13 cellular contexts compared by ENCODE assay signal in the genomic region with DNA sequence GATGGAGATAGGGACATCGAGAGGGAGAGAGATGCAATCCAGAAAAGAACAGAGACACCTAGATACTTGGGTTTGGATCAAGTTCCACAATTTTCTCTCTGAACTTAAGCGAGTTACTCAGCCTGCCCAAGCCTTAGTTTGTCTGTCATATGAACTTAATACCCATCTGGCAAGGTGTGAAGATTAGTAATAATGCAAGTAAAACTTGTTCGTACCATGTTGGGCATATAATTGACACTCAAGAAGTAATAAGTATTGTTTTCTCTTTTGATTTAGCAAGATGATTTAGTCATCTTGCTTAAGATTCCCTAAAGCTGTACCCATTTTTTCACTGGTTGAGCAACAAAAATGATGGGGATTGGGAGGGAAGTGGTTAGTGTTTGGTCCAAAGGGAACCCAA. TPM values are rescaled to one million over a fixed set of nuclear protein-coding genes. Genes with fewer than 3 reads are reported as not detected.
DNase-seq lines count a peak whose midpoint lies in the region; ATAC-seq and TF ChIP-seq lines count a peak whose summit lies in the region.
"Had no signal": no experiment of that assay in that cellular context is flagged by ENCODE, and none has a peak within 500 bp of the region (broad histone marks: within the 10 kb centered on the region; RNA-seq: fewer than 3 reads in every experiment).

No MANE protein-coding gene starts in this region.

- 91% methylated on average over 3 of the region's 3 CpGs for WGBS in right cardiac atrium
- 76 to 83% methylated on average over 3 of the region's 3 CpGs for WGBS in gastroesophageal sphincter (ENCODE audit: low coverage in 1 of 2), 2 donors

- peak overlapping the region; percentile 66 for H3K27ac Mint-ChIP-seq in activated naive CD8-positive, alpha-beta T cell treated with anti-CD3 and anti-CD28 coated beads for 36 hours

- no peaks in the 10 kb centered on the region for H3K9me3 Mint-ChIP-seq in activated naive CD8-positive, alpha-beta T cell treated with anti-CD3 and anti-CD28 coated beads for 36 hours

- H3K9me3 ChIP-seq in left ventricle myocardium inferior (replicated peaks) = no peaks in the 10 kb centered on the region
- no peaks in the 10 kb centered on the region for H3K9me3 ChIP-seq in right cardiac atrium (ENCODE audit: control insufficient read depth, low read length)
- H3K9me3 ChIP-seq in gastroesophageal sphincter = no peaks in the 10 kb centered on the region
- H3K9me3 ChIP-seq: SJCRH30 had no signal

- CTCF ChIA-PET in HEK293T (lab: Yijun Ruan, JAX) = interaction anchor here (0.6 kb wide), 1 partner anchor 49 kb away, joined by 3 read pairs; no protein-coding TSS in a partner anchor

- H3K4me1 ChIP-seq in left ventricle myocardium inferior (peaks cover 70% of the 10 kb centered on the region), right cardiac atrium (ENCODE audit: control insufficient read depth, insufficient read depth, low read length) (peaks cover 3% of the 10 kb centered on the region), gastroesophageal sphincter (peaks cover 6 to 96% (median 14%) of the 10 kb centered on the region in 3 donors)

- peaks cover 50% of the 10 kb centered on the region for H3K4me1 Mint-ChIP-seq in activated naive CD8-positive, alpha-beta T cell treated with anti-CD3 and anti-CD28 coated beads for 36 hours

- H3K27ac ChIP-seq in left ventricle myocardium inferior (replicated peaks) (peak overlapping the region; percentile 53), right cardiac atrium (ENCODE audit: low read length) (no peak overlapping the region), gastroesophageal sphincter (peak overlapping the region in 3 of 4 donors; percentile 40 to 56 (median 41))
- H3K27ac ChIP-seq: SJCRH30 had no signal

- POLR2A ChIA-PET in HEK293T (lab: Yijun Ruan, JAX) = no interaction called here

- TF ChIP-seq POLR2A in gastroesophageal sphincter (IDR thresholded peaks at IDR 0.05) = no peak

- TF ChIP-seq CTCF in left ventricle myocardium inferior (IDR thresholded peaks at IDR 0.05; ENCODE audit: borderline replicate concordance) = no peak
- TF ChIP-seq CTCF in gastroesophageal sphincter (IDR thresholded peaks at IDR 0.05) = no peak

- ATAC-seq in right cardiac atrium (no peak), gastroesophageal sphincter (no peak)

- peaks cover 12% of the 10 kb centered on the region for H3K36me3 Mint-ChIP-seq in activated naive CD8-positive, alpha-beta T cell treated with anti-CD3 and anti-CD28 coated beads for 36 hours

- no peaks in the 10 kb centered on the region for H3K27me3 Mint-ChIP-seq in activated naive CD8-positive, alpha-beta T cell treated with anti-CD3 and anti-CD28 coated beads for 36 hours

- H3K4me3 Mint-ChIP-seq in activated naive CD8-positive, alpha-beta T cell treated with anti-CD3 and anti-CD28 coated beads for 36 hours = peak overlapping the region; percentile 15

- DNase-seq in left ventricle myocardium inferior (no peak), right cardiac atrium (no peak), HCEC 1CT (no peak), HEK293T (ENCODE audit: extremely low spot score) (no peak), germinal center (ENCODE audit: low spot score) (no peak), NAMALWA (ENCODE audit: low spot score) (no peak)
- no peak for DNase-seq in activated naive CD8-positive, alpha-beta T cell treated with anti-CD3 and anti-CD28 coated beads for 36 hours
- DNase-seq: anterior cingulate cortex, NCI-H1105, NCI-H226 had no signal

- H3K4me3 ChIP-seq in left ventricle myocardium inferior (no peak overlapping the region), right cardiac atrium (ENCODE audit: low read length) (no peak overlapping the region), gastroesophageal sphincter (no peak overlapping the region)
- H3K4me3 ChIP-seq: lung, SJCRH30 had no signal

- H3K27me3 ChIP-seq in left ventricle myocardium inferior (ENCODE audit: low read depth) = no peaks in the 10 kb centered on the region
- no peaks in the 10 kb centered on the region for H3K27me3 ChIP-seq in right cardiac atrium (ENCODE audit: control insufficient read depth, insufficient read depth)
- no peaks in the 10 kb centered on the region for H3K27me3 ChIP-seq in gastroesophageal sphincter
- H3K27me3 ChIP-seq: SJCRH30 had no signal

- TF ChIP-seq EP300 in gastroesophageal sphincter (IDR thresholded peaks at IDR 0.05) = no peak

- intact Hi-C loops in left ventricle myocardium inferior (cut with micrococcal nuclease) = no loop called here
- intact Hi-C loops in right cardiac atrium (cut with DNase I) = no loop called here

- H3K36me3 ChIP-seq in left ventricle myocardium inferior (no peaks in the 10 kb centered on the region), gastroesophageal sphincter (no peaks in the 10 kb centered on the region)

TF ChIP-seq in HEK293T, 16 proteins besides CTCF, POLR2A, EP300 and RAD21:
- TF ChIP-seq CTBP1 (IDR thresholded peaks at IDR 0.05; ENCODE audit: borderline replicate concordance) (no peak), SP1 (IDR thresholded peaks at IDR 0.05) (no peak), SUZ12 (IDR thresholded peaks at IDR 0.05) (no peak), LEF1 (IDR thresholded peaks at IDR 0.05; ENCODE audit: borderline replicate concordance) (no peak), ELF4 (IDR thresholded peaks at IDR 0.05) (no peak), BHLHE40 (IDR thresholded peaks at IDR 0.05; ENCODE audit: borderline replicate concordance) (no peak), ARNT (IDR thresholded peaks at IDR 0.05) (no peak), FOXK2 (IDR thresholded peaks at IDR 0.05) (no peak), ZNF384 (IDR thresholded peaks at IDR 0.05) (no peak), FOXM1 (IDR thresholded peaks at IDR 0.05; ENCODE audit: borderline replicate concordance) (no peak), L3MBTL2 (conservative IDR thresholded peaks at IDR 0.05) (no peak), TARDBP (IDR thresholded peaks at IDR 0.05) (no peak), HDGF (IDR thresholded peaks at IDR 0.05; ENCODE audit: borderline replicate concordance) (no peak), NFRKB (IDR thresholded peaks at IDR 0.05) (no peak), FOXA1 (IDR thresholded peaks at IDR 0.05) (no peak)
- TF ChIP-seq, protein P1, sequence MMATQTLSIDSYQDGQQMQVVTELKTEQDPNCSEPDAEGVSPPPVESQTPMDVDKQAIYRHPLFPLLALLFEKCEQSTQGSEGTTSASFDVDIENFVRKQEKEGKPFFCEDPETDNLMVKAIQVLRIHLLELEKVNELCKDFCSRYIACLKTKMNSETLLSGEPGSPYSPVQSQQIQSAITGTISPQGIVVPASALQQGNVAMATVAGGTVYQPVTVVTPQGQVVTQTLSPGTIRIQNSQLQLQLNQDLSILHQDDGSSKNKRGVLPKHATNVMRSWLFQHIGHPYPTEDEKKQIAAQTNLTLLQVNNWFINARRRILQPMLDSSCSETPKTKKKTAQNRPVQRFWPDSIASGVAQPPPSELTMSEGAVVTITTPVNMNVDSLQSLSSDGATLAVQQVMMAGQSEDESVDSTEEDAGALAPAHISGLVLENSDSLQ (IDR thresholded peaks at IDR 0.05) = no peak

RNA-seq across cellular contexts. Expression of a gene that starts 7.5 kb away (rescaled TPM):
- total RNA-seq in left ventricle myocardium inferior (48.2 TPM), right cardiac atrium (10 to 100 TPM; 45.3 to 56.7 (median 51.3) TPM), gastroesophageal sphincter (100 to 1,000 TPM in 1 of 4 donors, 10 to 100 TPM in 3; 61.2 to 139 (median 82.9) TPM)
- 15.2 TPM for polyA plus RNA-seq in right cardiac atrium
- 10 to 100 TPM; 19.4 to 20.6 TPM for total RNA-seq in activated naive CD8-positive, alpha-beta T cell treated with anti-CD3 and anti-CD28 coated beads for 36 hours

RNA-seq across cellular contexts. Expression of a gene that starts 17.0 kb away (rescaled TPM):
- total RNA-seq in left ventricle myocardium inferior = 5.4 TPM
- 1 to 10 TPM; 4.7 to 5.8 (median 5.1) TPM for total RNA-seq in right cardiac atrium
- polyA plus RNA-seq in right cardiac atrium = 2.3 TPM
- 1 to 10 TPM; 5.2 to 5.8 TPM for total RNA-seq in activated naive CD8-positive, alpha-beta T cell treated with anti-CD3 and anti-CD28 coated beads for 36 hours
- total RNA-seq in gastroesophageal sphincter = 10 to 100 TPM in 2 of 4 donors, 1 to 10 TPM in 2; 9.2 to 14.0 (median 10.8) TPM

RNA-seq across cellular contexts. Expression of a gene that starts 35.2 kb away (rescaled TPM):
- 6.0 TPM for total RNA-seq in left ventricle myocardium inferior
- total RNA-seq in right cardiac atrium = 1 to 10 TPM; 6.6 to 7.0 (median 6.8) TPM
- 2.9 TPM for polyA plus RNA-seq in right cardiac atrium
- total RNA-seq in activated naive CD8-positive, alpha-beta T cell treated with anti-CD3 and anti-CD28 coated beads for 36 hours = 10 to 100 TPM in 1 of 2 experiments, 1 to 10 TPM in 1; 9.6 to 10.5 TPM
- 10 to 100 TPM in 2 of 4 donors, 1 to 10 TPM in 2; 7.4 to 10.9 (median 9.8) TPM for total RNA-seq in gastroesophageal sphincter

RNA-seq across cellular contexts. Expression of a gene that starts 43.2 kb away (rescaled TPM):
- total RNA-seq in left ventricle myocardium inferior (37.7 TPM), right cardiac atrium (10 to 100 TPM; 38.2 to 42.1 (median 40.0) TPM), gastroesophageal sphincter (10 to 100 TPM; 50.6 to 70.7 (median 68.7) TPM)
- 11.5 TPM for polyA plus RNA-seq in right cardiac atrium
- 10 to 100 TPM; 26.4 to 28.0 TPM for total RNA-seq in activated naive CD8-positive, alpha-beta T cell treated with anti-CD3 and anti-CD28 coated beads for 36 hours
